In the genomic region with DNA sequence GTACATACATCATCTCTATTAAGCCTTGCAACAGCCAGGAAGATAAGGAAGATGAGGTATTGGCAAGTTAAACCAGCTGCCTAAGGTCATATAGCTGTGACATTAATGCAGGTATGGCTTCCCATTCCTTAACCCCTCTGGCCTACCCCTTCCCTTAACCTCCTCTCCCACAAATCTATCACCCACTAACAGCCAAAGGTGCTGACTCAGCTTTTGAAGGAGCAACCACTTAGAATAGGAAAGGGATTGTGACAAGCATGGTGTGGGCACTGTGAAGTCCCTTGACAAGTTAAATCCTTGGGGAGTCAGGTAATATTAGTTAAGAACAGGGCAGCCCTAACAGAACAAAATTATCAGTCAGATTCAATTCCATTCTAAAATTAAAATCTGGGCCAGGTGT, we compare ENCODE assay signal across 26 cellular contexts.
"Had no signal": no experiment of that assay in that cellular context is flagged by ENCODE, and none has a peak within 500 bp of the region (broad histone marks: within the 10 kb centered on the region; RNA-seq: fewer than 3 reads in every experiment).

No MANE protein-coding gene starts in this region.

- H3K36me3 ChIP-seq: colonic mucosa, esophagus squamous epithelium, gastrocnemius medialis, heart right ventricle, left lung, lower lobe of right lung had no signal

- H3K9me3 ChIP-seq: colonic mucosa, esophagus squamous epithelium, gastrocnemius medialis, heart right ventricle, left lung, lower lobe of right lung had no signal

- H3K4me3 Mint-ChIP-seq: dendritic cell treated with granulocyte-macrophage colony-stimulating factor and Interleukin-4, amounts not matched to agents 40 ng/mL and 50 ng/mL, for 4 days; effector memory CD8-positive, alpha-beta T cell; endodermal cell; naive thymus-derived CD4-positive, alpha-beta T cell had no signal

- H3K27ac ChIP-seq: colonic mucosa, epithelial cell of prostate, esophagus squamous epithelium, gastrocnemius medialis, heart right ventricle, left lung, lower lobe of right lung had no signal

- H3K9me3 Mint-ChIP-seq: dendritic cell treated with granulocyte-macrophage colony-stimulating factor and Interleukin-4, amounts not matched to agents 40 ng/mL and 50 ng/mL, for 4 days; effector memory CD8-positive, alpha-beta T cell; endodermal cell; naive thymus-derived CD4-positive, alpha-beta T cell had no signal

- H3K4me1 ChIP-seq: colonic mucosa, gastrocnemius medialis had no signal

- DNase-seq: colonic mucosa; cortex of kidney; effector CD8-positive, alpha-beta T cell; effector memory CD8-positive, alpha-beta T cell; endodermal cell; erythroblast; esophagus squamous epithelium; foreskin fibroblast; foreskin melanocyte; gastrocnemius medialis; glutamatergic neuron; head of caudate nucleus; heart right ventricle; hippocampal formation; left cardiac atrium; left lung; left ventricle myocardium superior; lower lobe of right lung; mesendoderm; midbrain; naive thymus-derived CD4-positive, alpha-beta T cell had no signal

- ATAC-seq: effector memory CD8-positive, alpha-beta T cell; gastrocnemius medialis; heart right ventricle; left cardiac atrium; left lung; left ventricle myocardium superior; lower lobe of right lung; naive thymus-derived CD4-positive, alpha-beta T cell had no signal

- H3K4me3 ChIP-seq: colonic mucosa, esophagus squamous epithelium, gastrocnemius medialis, heart right ventricle, left lung, lower lobe of right lung had no signal

- FAIRE-seq: endometrium, islet of Langerhans, keratinocyte had no signal

- H3K27me3 ChIP-seq: colonic mucosa, esophagus squamous epithelium, gastrocnemius medialis had no signal

- H3K27ac Mint-ChIP-seq: dendritic cell treated with granulocyte-macrophage colony-stimulating factor and Interleukin-4, amounts not matched to agents 40 ng/mL and 50 ng/mL, for 4 days; effector memory CD8-positive, alpha-beta T cell; endodermal cell; naive thymus-derived CD4-positive, alpha-beta T cell had no signal

- H3K36me3 Mint-ChIP-seq: naive thymus-derived CD4-positive, alpha-beta T cell had no signal
